ENCODE assay signal across 1 cellular context in the genomic region with DNA sequence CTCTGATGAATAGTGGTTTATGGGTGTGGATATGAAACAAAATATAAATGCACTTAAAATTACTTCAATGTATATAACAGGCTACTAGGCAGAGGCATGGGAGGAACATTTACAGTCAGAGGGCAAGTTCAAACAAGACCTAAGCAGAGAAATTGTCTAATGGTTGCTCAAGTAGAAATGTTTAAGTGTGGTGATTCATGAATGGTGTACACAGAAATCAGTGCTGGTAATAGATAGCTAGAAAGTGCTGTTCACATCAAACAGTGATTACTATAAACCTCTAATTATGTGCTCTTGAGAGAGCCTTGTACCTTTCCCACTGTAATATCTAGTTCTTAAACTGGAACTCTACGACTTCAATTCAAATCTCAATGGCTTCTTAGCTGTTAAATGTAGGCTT.
TF ChIP-seq lines count a peak whose summit lies in the region.

No MANE protein-coding gene starts in this region.

TF ChIP-seq in IMR-90, 13 proteins besides CTCF, POLR2A, EP300 and RAD21:
- no peak for TF ChIP-seq RCOR1 (IDR thresholded peaks at IDR 0.05; ENCODE audit: insufficient replicate concordance, low read length)
- TF ChIP-seq CEBPB (IDR thresholded peaks at IDR 0.05; ENCODE audit: low read depth, low read length) = no peak
- no peak for TF ChIP-seq MXI1 (IDR thresholded peaks at IDR 0.05; ENCODE audit: borderline replicate concordance, low read depth, low read length)
TF ChIP-seq in IMR-90: peak in this region for 0.
